8 cellular contexts compared by ENCODE assay signal in genomic region chr1:236794585-236795034, GRCh38. TPM values are rescaled to one million over a fixed set of nuclear protein-coding genes. Genes with fewer than 3 reads are reported as not detected.
DNase-seq lines count a peak whose midpoint lies in the region; ATAC-seq and TF ChIP-seq lines count a peak whose summit lies in the region.

No MANE protein-coding gene starts in this region.

- 2 to 5% methylated on average over 10 to 11 of the region's 11 CpGs for WGBS in body of pancreas, 2 donors
- WGBS in mesendoderm (ENCODE audit: extremely low coverage, insufficient coverage, low lambda C conversion rate): no CpG with 5 or more reads among the region's 11 CpGs

- TF ChIP-seq POLR2A in body of pancreas (IDR thresholded peaks at IDR 0.05) (no peak), vagina (IDR thresholded peaks at IDR 0.05) (no peak)

- H3K79me2 ChIP-seq in mesendoderm (ENCODE audit: control insufficient read depth, insufficient read depth, low read length): peaks cover 2% of the 10 kb centered on the region

- H3K9me3 ChIP-seq in left ventricle myocardium inferior (replicated peaks): no peaks in the 10 kb centered on the region
- H3K9me3 ChIP-seq in body of pancreas: no peaks in the 10 kb centered on the region
- H3K9me3 ChIP-seq in vagina: no peaks in the 10 kb centered on the region

- no peak overlapping the region for H3K23ac ChIP-seq in mesendoderm (ENCODE audit: low read length)

- intact Hi-C loops in left ventricle myocardium inferior (cut with micrococcal nuclease) (no loop called here), cardiac septum (cut with DNase I) (loop anchor here (10.0 kb wide), 1 partner anchor 190 kb away; the partner anchor contains the start of gene HEATR1), body of pancreas (cut with DNase I) (no loop called here), vagina (cut with DNase I) (loop anchor here (1.0 to 10.0 kb wide), 2 partner anchors 24 to 190 kb away; partner anchors contain the start of gene HEATR1)

- H3K4me1 ChIP-seq in left ventricle myocardium inferior: peaks cover 51% of the 10 kb centered on the region
- H3K4me1 ChIP-seq in body of pancreas: peaks cover 26% of the 10 kb centered on the region
- H3K4me1 ChIP-seq in mesendoderm (ENCODE audit: control insufficient read depth, low read depth, low read length): no peaks in the 10 kb centered on the region
- peaks cover 24% of the 10 kb centered on the region for H3K4me1 ChIP-seq in vagina

- peak overlapping the region; percentile 65 for H3K4me2 ChIP-seq in mesendoderm (ENCODE audit: low read length)

- TF ChIP-seq CTCF in left ventricle myocardium inferior (IDR thresholded peaks at IDR 0.05; ENCODE audit: borderline replicate concordance): no peak
- no peak for TF ChIP-seq CTCF in body of pancreas (IDR thresholded peaks at IDR 0.05)
- TF ChIP-seq CTCF in vagina (IDR thresholded peaks at IDR 0.05): no peak

- H3K4ac ChIP-seq in mesendoderm (ENCODE audit: low read depth, low read length): peak overlapping the region; percentile 31

- H3K36me3 ChIP-seq in left ventricle myocardium inferior (no peaks in the 10 kb centered on the region), body of pancreas (replicated peaks in 1 of 2; ENCODE audit: insufficient read depth in 1 of 2, low read depth in 2 of 2) (no peaks in the 10 kb centered on the region), mesendoderm (ENCODE audit: control insufficient read depth, insufficient read depth, low read length) (no peaks in the 10 kb centered on the region), vagina (no peaks in the 10 kb centered on the region)

- no peak overlapping the region for H2AK5ac ChIP-seq in mesendoderm (ENCODE audit: low read length)

- H3K27me3 ChIP-seq in left ventricle myocardium inferior (ENCODE audit: low read depth): no peaks in the 10 kb centered on the region
- no peaks in the 10 kb centered on the region for H3K27me3 ChIP-seq in body of pancreas
- H3K27me3 ChIP-seq in mesendoderm (ENCODE audit: insufficient read depth, low read length, poor library complexity): peaks cover 2% of the 10 kb centered on the region
- H3K27me3 ChIP-seq in vagina: no peaks in the 10 kb centered on the region

- H4K5ac ChIP-seq in mesendoderm (ENCODE audit: low read length): no peak overlapping the region

- H3K79me1 ChIP-seq in mesendoderm (ENCODE audit: low read length): peaks cover 2% of the 10 kb centered on the region

- H2BK120ac ChIP-seq in mesendoderm (ENCODE audit: low read depth, low read length): no peak overlapping the region

- peak overlapping the region; percentile 96 for H3K27ac ChIP-seq in left ventricle myocardium inferior (replicated peaks)
- H3K27ac ChIP-seq in body of pancreas: peak overlapping the region; percentile 47 to 96 (median 92)
- H3K27ac ChIP-seq in mesendoderm (ENCODE audit: low read depth, low read length): no peak overlapping the region
- H3K27ac ChIP-seq in vagina: peak overlapping the region; percentile 54

- H3K4me3 ChIP-seq in left ventricle myocardium inferior (peak overlapping the region; percentile 98), body of pancreas (peak overlapping the region in 1 of 2 donors; percentile 90), mesendoderm (ENCODE audit: low read length) (peak overlapping the region; percentile 22), vagina (peak overlapping the region; percentile 74 to 78)

- H2BK15ac ChIP-seq in mesendoderm (replicated peaks; ENCODE audit: low read depth): no peak overlapping the region

- DNase-seq in left ventricle myocardium inferior (no peak), cardiac septum (ENCODE audit: low spot score) (no peak), body of pancreas (no peak), mesendoderm (no peak), vagina (ENCODE audit: extremely low spot score in 2 of 2) (no peak), NCI-H2196 (lab: John Stamatoyannopoulos, UW; ENCODE audit: unreplicated experiment) (no peak), mesenteric fat pad (ENCODE audit: low spot score) (no peak), KG1 (lab: John Stamatoyannopoulos, UW) (no peak)

- no peak overlapping the region for H4K8ac ChIP-seq in mesendoderm (ENCODE audit: low read depth, low read length)

- no peak for ATAC-seq in body of pancreas

- H2BK5ac ChIP-seq in mesendoderm (ENCODE audit: low read length): no peak overlapping the region

- no peak overlapping the region for H3K18ac ChIP-seq in mesendoderm (ENCODE audit: low read length)

- H3K56ac ChIP-seq in mesendoderm (ENCODE audit: low read length): peak overlapping the region; percentile 71

- peak overlapping the region; percentile 49 for H3K9ac ChIP-seq in mesendoderm (ENCODE audit: low read length)

RNA-seq across cellular contexts. Expression of gene MTR, which starts 0.5 kb away (rescaled TPM):
- total RNA-seq in left ventricle myocardium inferior (47.6 TPM), cardiac septum (58.8 TPM), body of pancreas (10 to 100 TPM; 26.7 to 29.8 TPM), vagina (19.9 TPM), mesenteric fat pad (48.8 TPM)
- 8.5 TPM for polyA plus RNA-seq in mesendoderm (2013, experiment 1 of 2)
- polyA plus RNA-seq in mesendoderm (2013, experiment 2 of 2): 7.7 TPM

Comparison
In these comparisons a context has a peak if more than half of its experiments do, and no peak if none do; other contexts are left out.
1. intact Hi-C loops: an anchor here in cardiac septum (10.0 kb wide) and vagina (1.0 to 10.0 kb wide); none called in left ventricle myocardium inferior and body of pancreas.